In genomic region chr22:44625981-44626687, GRCh38 we compare ENCODE assay signal across 8 cellular contexts.
DNase-seq lines count a peak whose midpoint lies in the region; ATAC-seq and TF ChIP-seq lines count a peak whose summit lies in the region.

No MANE protein-coding gene starts in this region.

- H3K27ac ChIP-seq in neural progenitor cell: no peak overlapping the region
- no peak overlapping the region for H3K27ac ChIP-seq in stomach

- H3K4me1 ChIP-seq in neural progenitor cell: peaks cover 22% of the 10 kb centered on the region
- H3K4me1 ChIP-seq in stomach: peaks cover 0 to 5% (median 2%) of the 10 kb centered on the region in 4 donors

- no peaks in the 10 kb centered on the region for H3K9me3 ChIP-seq in neural progenitor cell (ENCODE audit: low read depth)
- no peaks in the 10 kb centered on the region for H3K9me3 ChIP-seq in stomach

- no peaks in the 10 kb centered on the region for H3K79me2 ChIP-seq in neural progenitor cell (ENCODE audit: low read depth)

- peaks cover under 1% of the 10 kb centered on the region for H3K9me3 Mint-ChIP-seq in neural progenitor cell

- no peaks in the 10 kb centered on the region for H4K20me1 ChIP-seq in neural progenitor cell (ENCODE audit: low read depth)

- TF ChIP-seq EP300 in stomach (IDR thresholded peaks at IDR 0.05): no peak

- no peak for TF ChIP-seq POLR2A in stomach (IDR thresholded peaks at IDR 0.05)

- H3K27ac Mint-ChIP-seq in neural progenitor cell: no peak overlapping the region

- intact Hi-C loops in stomach (cut with DNase I; ENCODE audit: low total_unique reads): loop anchor here (5.0 kb wide), 2 partner anchors 544 to 634 kb away; no protein-coding TSS in a partner anchor

- TF ChIP-seq CTCF in fibroblast of mammary gland (conservative IDR thresholded peaks at IDR 0.05; ENCODE audit: control insufficient read depth, insufficient read depth, low read depth, low read length) (peak; percentile 95), neural progenitor cell (IDR thresholded peaks at IDR 0.05) (peak; percentile 99), stomach (IDR thresholded peaks at IDR 0.05) (peak in 6 of 7 experiments; percentile 82 to 100 (median 98))

- no peak overlapping the region for H3K4me2 ChIP-seq in neural progenitor cell

- H3K36me3 ChIP-seq in neural progenitor cell (no peaks in the 10 kb centered on the region), stomach (no peaks in the 10 kb centered on the region)

- WGBS in stomach, 5 donors: 4 to 10% (median 7%) methylated on average over 13 to 16 of the region's 16 CpGs

- peaks cover 12% of the 10 kb centered on the region for H3K27me3 Mint-ChIP-seq in neural progenitor cell (ENCODE audit: insufficient read depth, low read depth)

- no peak for ATAC-seq in GM21367 (IDR thresholded peaks at IDR 0.05; ENCODE audit: unreplicated experiment)

- H2AFZ ChIP-seq in neural progenitor cell (replicated peaks): no peak overlapping the region

- H3K27me3 ChIP-seq in neural progenitor cell: peaks cover 39% of the 10 kb centered on the region
- H3K27me3 ChIP-seq in stomach: peaks cover 0 to 68% (median 22%) of the 10 kb centered on the region in 3 donors

- H3K4me3 Mint-ChIP-seq in neural progenitor cell: no peak overlapping the region

- no peaks in the 10 kb centered on the region for H3K36me3 Mint-ChIP-seq in neural progenitor cell

- H3F3A ChIP-seq in neural progenitor cell (ENCODE audit: low read depth): no peaks in the 10 kb centered on the region

- peaks cover 29% of the 10 kb centered on the region for H3K4me1 Mint-ChIP-seq in neural progenitor cell

- no peak overlapping the region for H3K9ac ChIP-seq in neural progenitor cell

- DNase-seq in COR-L47 (lab: John Stamatoyannopoulos, UW) (peak; percentile 39), HuH-7.5 (ENCODE audit: low spot score) (peak; percentile 66), RPMI8226 (peak; percentile 79), fibroblast of mammary gland (ENCODE audit: low read depth) (peak; percentile 48), neural progenitor cell (ENCODE audit: low spot score) (peak; percentile 79), stomach (peak; percentile 79)
- DNase-seq in activated T-helper 1 cell treated with anti-CD3 and anti-CD28 coated beads, Interleukin-2, amount 50 U/mL, for 16 hours (ENCODE audit: low read depth in 1 of 2, low spot score in 1 of 2): peak; percentile 64 to 68

- H3K4me3 ChIP-seq in fibroblast of mammary gland (ENCODE audit: control insufficient read depth, low read depth, low read length) (no peak overlapping the region), neural progenitor cell (no peak overlapping the region), stomach (no peak overlapping the region)
